ENCODE assay signal across 7 cellular contexts in the genomic region with DNA sequence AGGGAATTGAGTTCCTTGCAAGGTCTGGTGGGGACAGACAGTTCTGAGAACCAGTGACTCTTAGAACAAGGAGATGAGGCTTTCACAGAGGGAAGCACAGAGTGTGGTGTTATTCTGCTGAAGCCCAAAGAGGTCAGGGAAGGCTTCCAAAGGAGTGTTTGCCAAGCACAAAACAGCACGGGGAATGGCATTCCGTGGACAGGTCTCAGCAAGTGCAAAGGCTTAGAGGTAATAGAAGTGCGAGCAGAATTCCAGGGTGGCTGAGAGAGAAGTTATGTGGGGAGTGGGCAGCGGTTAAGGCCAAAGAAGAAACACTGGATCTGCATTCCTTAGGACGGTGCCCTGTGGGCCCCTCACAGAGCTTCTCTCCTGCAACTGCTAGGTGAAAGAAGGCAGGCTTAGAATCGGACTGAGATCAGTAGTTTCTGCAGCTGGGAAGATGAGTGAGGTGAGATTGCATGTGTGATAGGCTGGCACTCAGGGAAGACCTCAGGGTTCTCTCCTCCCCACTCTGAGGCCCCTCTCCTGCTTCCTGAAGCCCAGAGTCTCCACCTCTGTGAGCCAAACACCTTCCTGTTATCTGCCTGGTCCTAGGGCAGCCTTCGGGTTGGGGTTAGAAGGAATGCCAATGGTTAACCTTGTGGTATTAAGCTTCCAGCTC. TPM values are rescaled to one million over a fixed set of nuclear protein-coding genes. Genes with fewer than 3 reads are reported as not detected.
"Had no signal": no experiment of that assay in that cellular context is flagged by ENCODE, and none has a peak within 500 bp of the region (broad histone marks: within the 10 kb centered on the region; RNA-seq: fewer than 3 reads in every experiment).

No MANE protein-coding gene starts in this region.

RNA-seq across cellular contexts. Expression of a gene that starts 10.9 kb away (rescaled TPM):
- total RNA-seq: activated CD8-positive, alpha-beta memory T cell treated with anti-CD3 and anti-CD28 coated beads for 36 hours; activated T-cell treated with anti-CD3 and anti-CD28 coated beads, Interleukin-2, amount 50 U/mL, for 72 hours; endothelial cell of umbilical vein; frontal cortex; natural killer cell had no signal
- polyA plus RNA-seq: endothelial cell of umbilical vein had no signal

RNA-seq across cellular contexts. Expression of a gene that starts 35.6 kb away (rescaled TPM):
- total RNA-seq: activated CD8-positive, alpha-beta memory T cell treated with anti-CD3 and anti-CD28 coated beads for 36 hours; activated T-cell treated with anti-CD3 and anti-CD28 coated beads, Interleukin-2, amount 50 U/mL, for 72 hours; dermis blood vessel endothelial cell; endothelial cell of umbilical vein; natural killer cell had no signal
- polyA plus RNA-seq: endothelial cell of umbilical vein had no signal

RNA-seq across cellular contexts. Expression of a gene that starts 45.5 kb away (rescaled TPM):
- total RNA-seq: activated CD8-positive, alpha-beta memory T cell treated with anti-CD3 and anti-CD28 coated beads for 36 hours; activated T-cell treated with anti-CD3 and anti-CD28 coated beads, Interleukin-2, amount 50 U/mL, for 72 hours; cardiac septum; dermis blood vessel endothelial cell; endothelial cell of umbilical vein; frontal cortex had no signal
- polyA plus RNA-seq: endothelial cell of umbilical vein had no signal
